In genomic region chr1:230794871-230795645, GRCh38 we compare ENCODE assay signal across 1 cellular context.
A peak's percentile ranks its signal among the peaks of the same experiment; 100 is the strongest.
TF ChIP-seq lines count a peak whose summit lies in the region.

No MANE protein-coding gene starts in this region.

TF ChIP-seq in HepG2, 621 proteins besides CTCF, POLR2A, EP300 and RAD21:
- TF ChIP-seq PHF21A (CRISPR knock-in tag; IDR thresholded peaks at IDR 0.05), result no peak
- TF ChIP-seq ZNF430 (CRISPR knock-in tag; IDR thresholded peaks at IDR 0.05), result no peak
- no peak for TF ChIP-seq KAT7 (CRISPR knock-in tag; IDR thresholded peaks at IDR 0.05; ENCODE audit: borderline replicate concordance)
- TF ChIP-seq SP2 (CRISPR knock-in tag; IDR thresholded peaks at IDR 0.05), result no peak
- TF ChIP-seq ZNF687 (CRISPR knock-in tag; IDR thresholded peaks at IDR 0.05), result no peak
- 0 out of 2 replicates have a peak, but pooled peaks have one; percentile 4 for TF ChIP-seq HNF4G (IDR thresholded peaks at IDR 0.05; ENCODE audit: borderline replicate concordance, low read depth, low read length)
- no peak for TF ChIP-seq HNF4G (CRISPR knock-in tag; IDR thresholded peaks at IDR 0.05; ENCODE audit: borderline replicate concordance, low read depth)
- TF ChIP-seq TBL1XR1 (IDR thresholded peaks at IDR 0.05; ENCODE audit: borderline replicate concordance, low read length, partially characterized antibody), result no peak
- no peak for TF ChIP-seq ZNF251 (CRISPR knock-in tag; IDR thresholded peaks at IDR 0.05)
- no peak for TF ChIP-seq SNRNP70 (IDR thresholded peaks at IDR 0.05; ENCODE audit: low read depth, low read length)
- no peak for TF ChIP-seq ZBTB14 (CRISPR knock-in tag; IDR thresholded peaks at IDR 0.05)
- no peak for TF ChIP-seq ZNF232 (CRISPR knock-in tag; IDR thresholded peaks at IDR 0.05; ENCODE audit: borderline replicate concordance)
- no peak for TF ChIP-seq CCAR2 (optimal IDR thresholded peaks at IDR 0.05; ENCODE audit: low read depth, low read length)
- 0 out of 2 replicates have a peak, but pooled peaks have one; percentile 6 for TF ChIP-seq BCL6 (CRISPR knock-in tag; IDR thresholded peaks at IDR 0.05)
- no peak for TF ChIP-seq CHD4 (IDR thresholded peaks at IDR 0.05; ENCODE audit: borderline replicate concordance, low read length)
